1 cellular context compared by ENCODE assay signal in genomic region chr2:28544915-28545589, GRCh38.
A peak's percentile ranks its signal among the peaks of the same experiment; 100 is the strongest.
TF ChIP-seq lines count a peak whose summit lies in the region.

No MANE protein-coding gene starts in this region.

TF ChIP-seq in K562, 482 proteins besides CTCF, POLR2A, EP300 and RAD21 (continued from another document):
- peak; percentile 32; the same call in 1 of the 2 replicates for TF ChIP-seq JUND (IDR thresholded peaks at IDR 0.05; ENCODE audit: borderline replicate concordance, low read depth, low read length)
- TF ChIP-seq JUND (tag; IDR thresholded peaks at IDR 0.05; ENCODE audit: borderline replicate concordance, low read depth, low read length), result no peak
- TF ChIP-seq ZHX1 (conservative IDR thresholded peaks at IDR 0.05; ENCODE audit: low read length), result no peak
- TF ChIP-seq GATAD2B (IDR thresholded peaks at IDR 0.05; ENCODE audit: borderline replicate concordance), result no peak
- TF ChIP-seq MXD1 (CRISPR knock-in tag; IDR thresholded peaks at IDR 0.05; ENCODE audit: borderline replicate concordance, poor library complexity, severe bottlenecking), result no peak
- no peak for TF ChIP-seq CLOCK (CRISPR knock-in tag; IDR thresholded peaks at IDR 0.05; ENCODE audit: borderline replicate concordance)
- peak; percentile 49; the same call in 1 of the 2 replicates for TF ChIP-seq GABPA (tag; conservative IDR thresholded peaks at IDR 0.05; ENCODE audit: low read depth)
- TF ChIP-seq ATF3 (IDR thresholded peaks at IDR 0.05), result 0 out of 2 replicates have a peak, but pooled peaks have one; percentile 17
- no peak for TF ChIP-seq ATF3 (CRISPR knock-in tag; conservative IDR thresholded peaks at IDR 0.05)
- no peak for TF ChIP-seq MYNN (IDR thresholded peaks at IDR 0.05)
- TF ChIP-seq MYNN (CRISPR knock-in tag; IDR thresholded peaks at IDR 0.05), result no peak
- no peak for TF ChIP-seq RBM22 (IDR thresholded peaks at IDR 0.05; ENCODE audit: low read depth, low read length, poor library complexity, severe bottlenecking)
- no peak for TF ChIP-seq TFAP4 (CRISPR knock-in tag; IDR thresholded peaks at IDR 0.05; ENCODE audit: borderline replicate concordance)
- TF ChIP-seq ATF1 (CRISPR knock-in tag; IDR thresholded peaks at IDR 0.05), result no peak
- peak; percentile 42 for TF ChIP-seq ATF1 (tag; IDR thresholded peaks at IDR 0.05)
- no peak for TF ChIP-seq ZNF140 (CRISPR knock-in tag; IDR thresholded peaks at IDR 0.05)
- 0 out of 2 replicates have a peak, but pooled peaks have one; percentile 58 for TF ChIP-seq ZNF584 (CRISPR knock-in tag; IDR thresholded peaks at IDR 0.05; ENCODE audit: low read depth)
- no peak for TF ChIP-seq SREBF1 (IDR thresholded peaks at IDR 0.05; ENCODE audit: borderline replicate concordance, low read depth, low read length)
- TF ChIP-seq ZNF589 (CRISPR knock-in tag; IDR thresholded peaks at IDR 0.05; ENCODE audit: low read depth), result 0 out of 2 replicates have a peak, but pooled peaks have one; percentile 7
- no peak for TF ChIP-seq NR2C2 (CRISPR knock-in tag; IDR thresholded peaks at IDR 0.05)
- peak; percentile 66; the same call in 1 of the 2 replicates for TF ChIP-seq NR2C2 (tag; IDR thresholded peaks at IDR 0.05)
